In genomic region chr6:11209941-11210340, GRCh38 we compare ENCODE assay signal across 1 cellular context.
TF ChIP-seq lines count a peak whose summit lies in the region.

No MANE protein-coding gene starts in this region.

TF ChIP-seq in GM23338, 12 proteins besides CTCF, POLR2A, EP300 and RAD21 (continued from another document):
- no peak for TF ChIP-seq ETS1 (IDR thresholded peaks at IDR 0.05)
- no peak for TF ChIP-seq POLR2AphosphoS5 (IDR thresholded peaks at IDR 0.05; ENCODE audit: low read depth)
- no peak for TF ChIP-seq JUNB (IDR thresholded peaks at IDR 0.05; ENCODE audit: unreplicated experiment)
- TF ChIP-seq REST (IDR thresholded peaks at IDR 0.05; ENCODE audit: unreplicated experiment), result no peak
- TF ChIP-seq ZNF331 (CRISPR knock-in tag; IDR thresholded peaks at IDR 0.05; ENCODE audit: low read depth), result no peak
